22 cellular contexts compared by ENCODE assay signal in the genomic region with DNA sequence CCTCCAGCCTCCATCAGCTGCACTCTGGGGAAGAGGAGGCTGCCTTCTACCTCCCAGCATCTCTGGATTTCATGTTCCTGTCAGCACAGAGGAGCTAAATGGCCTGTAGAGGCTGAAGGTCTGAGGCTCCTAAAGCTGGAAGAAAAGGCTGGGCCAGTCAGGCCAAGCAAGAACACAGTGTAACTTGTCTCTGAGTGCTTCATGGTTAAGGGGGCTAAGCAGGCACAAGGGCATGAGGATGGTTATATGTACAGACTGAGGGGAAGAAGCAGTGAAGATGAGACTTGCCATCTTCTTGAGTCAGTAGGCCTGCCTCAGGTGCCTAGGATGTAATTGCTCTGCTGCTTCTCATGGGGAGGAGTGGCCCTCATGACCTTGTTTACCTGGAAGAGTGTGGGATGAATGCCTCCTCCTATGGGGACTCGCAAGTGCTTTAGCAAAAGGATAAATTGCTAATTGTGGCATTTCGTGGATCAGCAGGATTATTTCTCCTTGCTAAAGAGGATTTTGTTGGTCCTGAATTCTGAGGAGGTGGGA. TPM values are rescaled to one million over a fixed set of nuclear protein-coding genes. Genes with fewer than 3 reads are reported as not detected.
DNase-seq lines count a peak whose midpoint lies in the region; ATAC-seq, FAIRE-seq and TF ChIP-seq lines count a peak whose summit lies in the region.
"Had no signal": no experiment of that assay in that cellular context is flagged by ENCODE, and none has a peak within 500 bp of the region (broad histone marks: within the 10 kb centered on the region; RNA-seq: fewer than 3 reads in every experiment).

No MANE protein-coding gene starts in this region.

- H3K4me2 ChIP-seq in K562 (ENCODE audit: insufficient read depth, low read length) = no peak overlapping the region
- H3K4me2 ChIP-seq in neural progenitor cell = peak overlapping the region; percentile 41

- H3K27me3 Mint-ChIP-seq in activated T-cell treated with anti-CD3 and anti-CD28 coated beads, Interleukin-2, amount 50 U/mL, for 72 hours (ENCODE audit: low read depth) = no peaks in the 10 kb centered on the region
- H3K27me3 Mint-ChIP-seq in activated T-cell treated with anti-CD3 and anti-CD28 coated beads, Interleukin-2, amount 50 U/mL, for 4 hours (ENCODE audit: low read depth) = no peaks in the 10 kb centered on the region
- H3K27me3 Mint-ChIP-seq in neural progenitor cell (ENCODE audit: insufficient read depth, low read depth) = no peaks in the 10 kb centered on the region
- H3K27me3 Mint-ChIP-seq: activated B cell treated with CpG ODN at 0.5 μM for 24 hours had no signal

- 81% methylated on average over 2 of the region's 2 CpGs for WGBS in HUES64
- 65% methylated on average over 2 of the region's 2 CpGs for WGBS in K562 (ENCODE audit: insufficient coverage, low coverage, missing lambda C conversion rate)

- H3F3A ChIP-seq in neural progenitor cell (ENCODE audit: low read depth) = peaks cover 13% of the 10 kb centered on the region

- no peaks in the 10 kb centered on the region for H3K79me2 ChIP-seq in K562 (ENCODE audit: control insufficient read depth, insufficient read depth, low read length)
- no peaks in the 10 kb centered on the region for H3K79me2 ChIP-seq in neural progenitor cell (ENCODE audit: low read depth)

- no peaks in the 10 kb centered on the region for H3K27me3 ChIP-seq in HUES64 (ENCODE audit: insufficient read depth, low read length)
- H3K27me3 ChIP-seq in K562 (ENCODE audit: control insufficient read depth in 2 of 2, insufficient read depth in 2 of 2, low read length in 2 of 2) = no peaks in the 10 kb centered on the region
- no peaks in the 10 kb centered on the region for H3K27me3 ChIP-seq in neural progenitor cell
- H3K27me3 ChIP-seq: gastroesophageal sphincter had no signal

- H3K4me1 ChIP-seq in HUES64 (ENCODE audit: insufficient read depth, low read length) (peaks cover 28% of the 10 kb centered on the region), K562 (replicated peaks in 1 of 2; ENCODE audit: control insufficient read depth in 2 of 2, insufficient read depth in 2 of 2, low read length in 2 of 2) (peaks cover 0 to 8% of the 10 kb centered on the region in 2 experiments; a peak in 2 of 5 replicates), neural progenitor cell (peaks cover 29% of the 10 kb centered on the region)
- H3K4me1 ChIP-seq: gastroesophageal sphincter had no signal

- TF ChIP-seq CTCF in K562 (IDR thresholded peaks at IDR 0.05 in 2 of 3, conservative IDR thresholded peaks at IDR 0.05 in 1 of 3; ENCODE audit: insufficient read depth in 2 of 3, low read depth in 1 of 3, low read length in 3 of 3) (no peak), neural progenitor cell (IDR thresholded peaks at IDR 0.05) (no peak)

- no TSS peak for BruUV-seq in K562 (replicated peaks; lab: Mats Ljungman, UMichigan)

- H3K36me3 ChIP-seq in HUES64 (ENCODE audit: insufficient read depth, low read length) (peaks cover 6% of the 10 kb centered on the region; the same call in 1 of the 2 replicates), K562 (ENCODE audit: control insufficient read depth, insufficient read depth, low read length) (peaks cover 39% of the 10 kb centered on the region), neural progenitor cell (no peaks in the 10 kb centered on the region)

- TF ChIP-seq RAD21 in K562 (CRISPR knock-in tag; conservative IDR thresholded peaks at IDR 0.05 in 1 of 2, IDR thresholded peaks at IDR 0.05 in 1 of 2) = no peak

- FAIRE-seq in K562 (lab: Jason Lieb, UNC) = no peak
- FAIRE-seq: urothelium cell line had no signal

- CTCF ChIA-PET in K562 (lab: Yijun Ruan, JAX; ENCODE audit: low intra/inter-chr PET ratio) = no interaction called here

- peak overlapping the region; percentile 64; the same call in 1 of the 2 replicates for H3K9ac ChIP-seq in HUES64 (ENCODE audit: low read depth, low read length)
- no peak overlapping the region; a peak in 1 of 4 replicates for H3K9ac ChIP-seq in K562 (ENCODE audit: insufficient read depth in 1 of 2, low read depth in 2 of 2, low read length in 2 of 2)
- no peak overlapping the region for H3K9ac ChIP-seq in neural progenitor cell

- H3K9me3 Mint-ChIP-seq in activated T-cell treated with anti-CD3 and anti-CD28 coated beads, Interleukin-2, amount 50 U/mL, for 72 hours = no peaks in the 10 kb centered on the region
- no peaks in the 10 kb centered on the region for H3K9me3 Mint-ChIP-seq in activated T-cell treated with anti-CD3 and anti-CD28 coated beads, Interleukin-2, amount 50 U/mL, for 4 hours
- H3K9me3 Mint-ChIP-seq in neural progenitor cell = no peaks in the 10 kb centered on the region
- H3K9me3 Mint-ChIP-seq: activated B cell treated with CpG ODN at 0.5 μM for 24 hours had no signal

- intact Hi-C loops in K562 (cut with micrococcal nuclease) = no loop called here

- TF ChIP-seq POLR2A in K562 (conservative IDR thresholded peaks at IDR 0.05) = no peak

- H3K4me1 Mint-ChIP-seq in activated T-cell treated with anti-CD3 and anti-CD28 coated beads, Interleukin-2, amount 50 U/mL, for 72 hours (ENCODE audit: low read depth) = peaks cover 11% of the 10 kb centered on the region
- H3K4me1 Mint-ChIP-seq in activated T-cell treated with anti-CD3 and anti-CD28 coated beads, Interleukin-2, amount 50 U/mL, for 4 hours (ENCODE audit: low read depth) = peaks cover 23% of the 10 kb centered on the region
- peaks cover 16% of the 10 kb centered on the region for H3K4me1 Mint-ChIP-seq in neural progenitor cell
- H3K4me1 Mint-ChIP-seq: activated B cell treated with CpG ODN at 0.5 μM for 24 hours had no signal

- peaks cover 0 to 4% of the 10 kb centered on the region in 2 donors for H3K36me3 Mint-ChIP-seq in activated T-cell treated with anti-CD3 and anti-CD28 coated beads, Interleukin-2, amount 50 U/mL, for 72 hours (ENCODE audit: insufficient read depth in 2 of 2)
- peaks cover 4% of the 10 kb centered on the region for H3K36me3 Mint-ChIP-seq in activated T-cell treated with anti-CD3 and anti-CD28 coated beads, Interleukin-2, amount 50 U/mL, for 4 hours (ENCODE audit: insufficient read depth)
- no peaks in the 10 kb centered on the region for H3K36me3 Mint-ChIP-seq in neural progenitor cell

- H3K27ac ChIP-seq in HUES64 (ENCODE audit: low read depth, low read length) = peak overlapping the region; percentile 88
- no peak overlapping the region for H3K27ac ChIP-seq in K562 (ENCODE audit: extremely low read depth, low read depth, low read length)
- H3K27ac ChIP-seq in neural progenitor cell = peak overlapping the region; percentile 56
- H3K27ac ChIP-seq: gastroesophageal sphincter had no signal

- DNase-seq in activated T-cell treated with anti-CD3 and anti-CD28 coated beads, Interleukin-2, amount 50 U/mL, for 72 hours = no peak
- DNase-seq in activated T-cell treated with anti-CD3 and anti-CD28 coated beads, Interleukin-2, amount 50 U/mL, for 4 hours = no peak
- no peak for DNase-seq in K562 (ENCODE audit: extremely low read depth in 1 of 4, low spot score in 3 of 4)
- no peak for DNase-seq in neural progenitor cell (ENCODE audit: low spot score)
- no peak for DNase-seq in NCI-H524 treated with DMSO at 0.1 percent for 48 hours (lab: John Stamatoyannopoulos, UW)
- DNase-seq in HuH-7 (ENCODE audit: low spot score) = no peak
- DNase-seq: activated B cell treated with CpG ODN at 0.5 μM for 24 hours, erythroblast, GOT3, KG1, left colon, NCI-H1092 treated with DMSO at 0.1 percent for 48 hours, NCI-H2081 treated with DMSO at 0.1 percent for 48 hours, NCI-H510A treated with DMSO at 0.1 percent for 48 hours, nucleus accumbens, right cardiac atrium, T-helper 1 cell had no signal

- no peaks in the 10 kb centered on the region for H3K9me1 ChIP-seq in K562 (ENCODE audit: control insufficient read depth, insufficient read depth, low read length)

- TF ChIP-seq EP300 in K562 (IDR thresholded peaks at IDR 0.05; ENCODE audit: low read length) = no peak

- POLR2A ChIA-PET in K562 (lab: Yijun Ruan, JAX) = interaction anchor here (0.7 to 3.2 kb wide), 9 partner anchors 8 to 961 kb away, joined by 3 to 13 read pairs (median 5); partner anchors contain the start of gene PSMD5

- H3K4me3 ChIP-seq in HUES64 (ENCODE audit: low read length) (no peak overlapping the region), K562 (no peak overlapping the region), neural progenitor cell (no peak overlapping the region)
- H3K4me3 ChIP-seq: gastroesophageal sphincter had no signal

- H3K9me3 ChIP-seq in HUES64 (ENCODE audit: insufficient read depth, low read depth, low read length) = no peaks in the 10 kb centered on the region
- no peaks in the 10 kb centered on the region for H3K9me3 ChIP-seq in K562 (replicated peaks; ENCODE audit: control insufficient read depth, insufficient read depth, low read depth, low read length)
- H3K9me3 ChIP-seq in neural progenitor cell (ENCODE audit: low read depth) = no peaks in the 10 kb centered on the region
- H3K9me3 ChIP-seq: gastroesophageal sphincter had no signal

- no peak overlapping the region for H3K4me3 Mint-ChIP-seq in activated T-cell treated with anti-CD3 and anti-CD28 coated beads, Interleukin-2, amount 50 U/mL, for 72 hours
- no peak overlapping the region for H3K4me3 Mint-ChIP-seq in activated T-cell treated with anti-CD3 and anti-CD28 coated beads, Interleukin-2, amount 50 U/mL, for 4 hours
- no peak overlapping the region for H3K4me3 Mint-ChIP-seq in neural progenitor cell
- H3K4me3 Mint-ChIP-seq: activated B cell treated with CpG ODN at 0.5 μM for 24 hours had no signal

- no peak for ATAC-seq in activated T-cell treated with anti-CD3 and anti-CD28 coated beads, Interleukin-2, amount 50 U/mL, for 72 hours (replicated peaks in 1 of 2)
- ATAC-seq in activated T-cell treated with anti-CD3 and anti-CD28 coated beads, Interleukin-2, amount 50 U/mL, for 4 hours = no peak
- ATAC-seq in K562 = no peak
- ATAC-seq in esophagus mucosa = no peak
- ATAC-seq: gastroesophageal sphincter, left colon, right cardiac atrium, Right ventricle myocardium inferior had no signal

- in situ Hi-C loops in K562 (cut with MboI) = no loop called here

- H2AFZ ChIP-seq in K562 (ENCODE audit: low read depth, low read length) (no peak overlapping the region), neural progenitor cell (replicated peaks) (peak overlapping the region; percentile 95)

- H4K20me1 ChIP-seq in K562 (replicated peaks; ENCODE audit: control insufficient read depth, insufficient read depth, low read length) (no peaks in the 10 kb centered on the region), neural progenitor cell (ENCODE audit: low read depth) (no peaks in the 10 kb centered on the region)

- peak overlapping the region; percentile 12 for H3K27ac Mint-ChIP-seq in activated T-cell treated with anti-CD3 and anti-CD28 coated beads, Interleukin-2, amount 50 U/mL, for 72 hours
- H3K27ac Mint-ChIP-seq in neural progenitor cell = peak overlapping the region; percentile 91
- H3K27ac Mint-ChIP-seq: activated B cell treated with CpG ODN at 0.5 μM for 24 hours had no signal

RNA-seq across cellular contexts. Expression of gene PSMD5, which starts 8.7 kb away (rescaled TPM):
- total RNA-seq in activated T-cell treated with anti-CD3 and anti-CD28 coated beads, Interleukin-2, amount 50 U/mL, for 72 hours = 10 to 100 TPM; 48.6 to 59.0 TPM
- total RNA-seq in activated T-cell treated with anti-CD3 and anti-CD28 coated beads, Interleukin-2, amount 50 U/mL, for 4 hours = 10 to 100 TPM; 64.3 to 75.9 (median 73.3) TPM
- polyA plus RNA-seq in HUES64 (2013, experiment 1 of 2) = 33.4 TPM
- polyA plus RNA-seq in HUES64 (2013, experiment 2 of 2) = 29.9 TPM
- total RNA-seq in K562 (2011; cell fraction: chromatin; rRNA removed; ENCODE audit: low replicate concordance) = 59.3 and 197 TPM in 2 replicates
- total RNA-seq in K562 (2011; cell fraction: nucleolus; rRNA removed) = 30.2 and 45.4 TPM in 2 replicates
- 90.6 and 121 TPM in 2 replicates for total RNA-seq in K562 (2011; cell fraction: nucleoplasm; rRNA removed)
- total RNA-seq in K562 (2014; rRNA removed) = 51.0 and 55.3 TPM in 2 replicates
- total RNA-seq in K562 (2014; rRNA removed; fragmentation: Illumina TruSeq; extraction: Trizol) = 76.3 and 83.0 TPM in 2 replicates
- total RNA-seq in K562 (2015; rRNA removed; fragmentation: Illumina TruSeq; extraction: Trizol) = 65.1 and 72.5 TPM in 2 replicates
- 136 and 148 TPM in 2 replicates for total RNA-seq in K562 (2021)
- 107 and 148 TPM in 2 replicates for polyA plus RNA-seq in K562 (2011; rRNA removed)
- 39.0 and 70.9 TPM in 2 replicates for polyA plus RNA-seq in K562 (2011; cell fraction: cytosol; rRNA removed)
- polyA plus RNA-seq in K562 (2011; cell fraction: nucleus; rRNA removed) = 34.5 and 37.0 TPM in 2 replicates
- 54.7 and 61.5 TPM in 2 replicates for polyA plus RNA-seq in K562 (2012)
- 90.1 and 114 TPM in 2 replicates for polyA plus RNA-seq in K562 (2014; fragmentation: Illumina TruSeq; extraction: Trizol)
- polyA plus RNA-seq in K562 (2014; fragmentation: Nextera tagmentation; extraction: Ambion mirVana) = 10 to 100 TPM; 46.4 to 60.9 TPM
- 89.4 and 95.6 TPM in 2 replicates for polyA plus RNA-seq in K562 (2014; rRNA removed)
- 115 and 116 TPM in 2 replicates for polyA minus RNA-seq in K562 (2011; rRNA and poly(A)+ RNA removed)
- 48.7 and 58.2 TPM in 2 replicates for polyA minus RNA-seq in K562 (2011; cell fraction: cytosol; rRNA and poly(A)+ RNA removed)
- 28.4 and 53.9 TPM in 2 replicates for polyA minus RNA-seq in K562 (2011; cell fraction: nucleus; rRNA and poly(A)+ RNA removed)
- total RNA-seq in neural progenitor cell (ENCODE audit: low replicate concordance) = 4.6 and 8.7 TPM in 2 replicates
- 45.2 TPM for total RNA-seq in esophagus mucosa

RNA-seq across cellular contexts. Expression of gene PHF19, which starts 25.5 kb away (rescaled TPM):
- 100 to 1,000 TPM; 166 to 222 TPM for total RNA-seq in activated T-cell treated with anti-CD3 and anti-CD28 coated beads, Interleukin-2, amount 50 U/mL, for 72 hours
- 10 to 100 TPM; 59.2 to 75.1 (median 64.8) TPM for total RNA-seq in activated T-cell treated with anti-CD3 and anti-CD28 coated beads, Interleukin-2, amount 50 U/mL, for 4 hours
- 17.2 TPM for polyA plus RNA-seq in HUES64 (2013, experiment 1 of 2)
- polyA plus RNA-seq in HUES64 (2013, experiment 2 of 2) = 18.7 TPM
- 622 and 1,187 TPM in 2 replicates for total RNA-seq in K562 (2011; cell fraction: chromatin; rRNA removed; ENCODE audit: low replicate concordance)
- total RNA-seq in K562 (2011; cell fraction: nucleolus; rRNA removed) = 570 and 625 TPM in 2 replicates
- total RNA-seq in K562 (2011; cell fraction: nucleoplasm; rRNA removed) = 592 and 663 TPM in 2 replicates
- total RNA-seq in K562 (2014; rRNA removed) = 255 and 312 TPM in 2 replicates
- total RNA-seq in K562 (2014; rRNA removed; fragmentation: Illumina TruSeq; extraction: Trizol) = 191 and 211 TPM in 2 replicates
- total RNA-seq in K562 (2015; rRNA removed; fragmentation: Illumina TruSeq; extraction: Trizol) = 240 and 241 TPM in 2 replicates
- 372 and 373 TPM in 2 replicates for total RNA-seq in K562 (2021)
- polyA plus RNA-seq in K562 (2011; rRNA removed) = 403 and 414 TPM in 2 replicates
- polyA plus RNA-seq in K562 (2011; cell fraction: cytosol; rRNA removed) = 475 and 721 TPM in 2 replicates
- 1,109 and 1,436 TPM in 2 replicates for polyA plus RNA-seq in K562 (2011; cell fraction: nucleus; rRNA removed)
- polyA plus RNA-seq in K562 (2012) = 275 and 342 TPM in 2 replicates
- polyA plus RNA-seq in K562 (2014; fragmentation: Illumina TruSeq; extraction: Trizol) = 292 and 365 TPM in 2 replicates
- 100 to 1,000 TPM in 1 of 2 experiments, 10 to 100 TPM in 1; 95.8 to 140 TPM for polyA plus RNA-seq in K562 (2014; fragmentation: Nextera tagmentation; extraction: Ambion mirVana)
- polyA plus RNA-seq in K562 (2014; rRNA removed) = 312 TPM in 2 replicates
- 333 and 440 TPM in 2 replicates for polyA minus RNA-seq in K562 (2011; rRNA and poly(A)+ RNA removed)
- 286 and 300 TPM in 2 replicates for polyA minus RNA-seq in K562 (2011; cell fraction: cytosol; rRNA and poly(A)+ RNA removed)
- 297 and 330 TPM in 2 replicates for polyA minus RNA-seq in K562 (2011; cell fraction: nucleus; rRNA and poly(A)+ RNA removed)
- 27.4 and 45.1 TPM in 2 replicates for total RNA-seq in neural progenitor cell (ENCODE audit: low replicate concordance)
- 25.3 TPM for total RNA-seq in esophagus mucosa

RNA-seq across cellular contexts. Expression of gene FBXW2, which starts 58.2 kb away (rescaled TPM):
- 10 to 100 TPM; 72.6 to 78.5 TPM for total RNA-seq in activated T-cell treated with anti-CD3 and anti-CD28 coated beads, Interleukin-2, amount 50 U/mL, for 72 hours
- 10 to 100 TPM; 66.7 to 72.7 (median 66.9) TPM for total RNA-seq in activated T-cell treated with anti-CD3 and anti-CD28 coated beads, Interleukin-2, amount 50 U/mL, for 4 hours
- polyA plus RNA-seq in HUES64 (2013, experiment 1 of 2) = 30.2 TPM
- polyA plus RNA-seq in HUES64 (2013, experiment 2 of 2) = 23.8 TPM
- 68.9 and 132 TPM in 2 replicates for total RNA-seq in K562 (2011; cell fraction: chromatin; rRNA removed; ENCODE audit: low replicate concordance)
- total RNA-seq in K562 (2011; cell fraction: nucleolus; rRNA removed) = 44.0 and 45.8 TPM in 2 replicates
- 87.5 and 126 TPM in 2 replicates for total RNA-seq in K562 (2011; cell fraction: nucleoplasm; rRNA removed)
- 24.5 and 26.8 TPM in 2 replicates for total RNA-seq in K562 (2014; rRNA removed)
- 31.3 and 35.6 TPM in 2 replicates for total RNA-seq in K562 (2014; rRNA removed; fragmentation: Illumina TruSeq; extraction: Trizol)
- 27.6 and 28.1 TPM in 2 replicates for total RNA-seq in K562 (2015; rRNA removed; fragmentation: Illumina TruSeq; extraction: Trizol)
- total RNA-seq in K562 (2021) = 46.7 and 50.0 TPM in 2 replicates
- polyA plus RNA-seq in K562 (2011; rRNA removed) = 50.2 and 57.8 TPM in 2 replicates
- 24.2 and 45.4 TPM in 2 replicates for polyA plus RNA-seq in K562 (2011; cell fraction: cytosol; rRNA removed)
- polyA plus RNA-seq in K562 (2011; cell fraction: nucleus; rRNA removed) = 52.8 and 54.2 TPM in 2 replicates
- 14.4 and 22.9 TPM in 2 replicates for polyA plus RNA-seq in K562 (2012)
- polyA plus RNA-seq in K562 (2014; fragmentation: Illumina TruSeq; extraction: Trizol) = 28.0 and 29.9 TPM in 2 replicates
- polyA plus RNA-seq in K562 (2014; fragmentation: Nextera tagmentation; extraction: Ambion mirVana) = 1 to 10 TPM; 2.5 to 2.9 TPM
- 40.6 and 46.9 TPM in 2 replicates for polyA plus RNA-seq in K562 (2014; rRNA removed)
- 72.2 and 86.8 TPM in 2 replicates for polyA minus RNA-seq in K562 (2011; rRNA and poly(A)+ RNA removed)
- polyA minus RNA-seq in K562 (2011; cell fraction: cytosol; rRNA and poly(A)+ RNA removed) = 17.1 and 20.9 TPM in 2 replicates
- polyA minus RNA-seq in K562 (2011; cell fraction: nucleus; rRNA and poly(A)+ RNA removed) = 35.3 and 73.3 TPM in 2 replicates
- 31.0 and 32.7 TPM in 2 replicates for total RNA-seq in neural progenitor cell (ENCODE audit: low replicate concordance)
- total RNA-seq in esophagus mucosa = 34.7 TPM
